24 cellular contexts compared by ENCODE assay signal in the genomic region with DNA sequence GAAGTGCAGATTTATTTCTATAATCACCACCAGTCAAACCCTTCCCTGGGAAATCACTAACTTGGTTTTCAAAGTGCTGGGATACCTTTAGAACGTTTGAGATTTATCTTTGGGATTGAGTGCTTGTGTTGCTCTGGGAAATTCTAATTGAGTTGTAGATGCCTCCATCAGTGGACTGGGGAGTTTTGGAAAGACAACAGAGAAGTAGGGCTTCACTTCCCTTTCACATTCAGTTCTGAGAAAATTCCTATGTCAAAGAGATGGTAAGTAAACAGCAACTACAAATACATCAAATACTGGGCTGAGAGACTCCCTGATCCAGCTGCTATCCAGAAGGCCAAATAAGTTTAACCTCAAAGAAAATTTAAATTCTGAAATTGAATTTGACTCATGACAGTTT.
"Had no signal": no experiment of that assay in that cellular context is flagged by ENCODE, and none has a peak within 500 bp of the region (broad histone marks: within the 10 kb centered on the region; RNA-seq: fewer than 3 reads in every experiment).

No MANE protein-coding gene starts in this region.

- H3K4me1 ChIP-seq: colonic mucosa, esophagus muscularis mucosa, foreskin keratinocyte, gastroesophageal sphincter, heart left ventricle, parathyroid adenoma, right lobe of liver, stomach, thyroid gland, vagina had no signal

- DNase-seq: colonic mucosa; dermis blood vessel endothelial cell; effector memory CD4-positive, alpha-beta T cell; foreskin keratinocyte; heart left ventricle; hippocampal formation; natural killer cell; right lobe of liver; stimulated activated CD4-positive, alpha-beta T cell treated with anti-CD3 and anti-CD28 coated beads, Interleukin-15, amount 100 ng/mL, for 24 hours; stimulated activated CD4-positive, alpha-beta T cell treated with anti-CD3 and anti-CD28 coated beads, Interleukin-2, amount 100 ng/mL, for 48 hours; stimulated activated CD8-positive, alpha-beta memory T cell treated with anti-CD3 and anti-CD28 coated beads, Interleukin-4, amount 100 ng/mL, for 48 hours; stimulated activated naive CD4-positive, alpha-beta T cell treated with Interleukin-2 at 50 U/mL for 16 hours; stomach; thyroid gland; trophoblast cell had no signal

- H3K27ac Mint-ChIP-seq: memory B cell, natural killer cell, progenitor cell of endocrine pancreas had no signal

- H3K4me1 Mint-ChIP-seq: memory B cell, natural killer cell, neural crest cell had no signal

- H3K27me3 Mint-ChIP-seq: memory B cell, progenitor cell of endocrine pancreas had no signal

- H3K36me3 ChIP-seq: colonic mucosa, esophagus muscularis mucosa, gastroesophageal sphincter, heart left ventricle, right lobe of liver, stomach, thyroid gland, vagina had no signal

- H3K27ac ChIP-seq: colonic mucosa, esophagus muscularis mucosa, foreskin keratinocyte, gastroesophageal sphincter, heart left ventricle, parathyroid adenoma, right lobe of liver, stomach, thyroid gland, vagina had no signal

- H3K36me3 Mint-ChIP-seq: memory B cell, natural killer cell had no signal

- H3K9ac ChIP-seq: parathyroid adenoma had no signal

- H3K9me3 ChIP-seq: colonic mucosa, esophagus muscularis mucosa, gastroesophageal sphincter, heart left ventricle, right lobe of liver, stomach, thyroid gland, vagina had no signal

- H3K9me3 Mint-ChIP-seq: memory B cell had no signal

- H3K27me3 ChIP-seq: colonic mucosa, esophagus muscularis mucosa, foreskin keratinocyte, gastroesophageal sphincter, heart left ventricle, right lobe of liver, stomach, thyroid gland, vagina had no signal

- H3K4me3 Mint-ChIP-seq: memory B cell, natural killer cell, neural crest cell had no signal

- H3K4me3 ChIP-seq: colonic mucosa, esophagus muscularis mucosa, gastroesophageal sphincter, heart left ventricle, lung, right lobe of liver, stomach, thyroid gland, vagina had no signal

- ATAC-seq: foreskin keratinocyte, gastroesophageal sphincter, heart left ventricle, left lobe of liver, natural killer cell, right lobe of liver had no signal
